In genomic region chr4:83174844-83175414, GRCh38 we compare ENCODE assay signal across 11 cellular contexts.
DNase-seq lines count a peak whose midpoint lies in the region; ATAC-seq, FAIRE-seq and TF ChIP-seq lines count a peak whose summit lies in the region.
"Had no signal": no experiment of that assay in that cellular context is flagged by ENCODE, and none has a peak within 500 bp of the region (broad histone marks: within the 10 kb centered on the region; RNA-seq: fewer than 3 reads in every experiment).

No MANE protein-coding gene starts in this region.

- H3K4me3 Mint-ChIP-seq in activated naive CD8-positive, alpha-beta T cell treated with anti-CD3 and anti-CD28 coated beads, Interleukin-2, amount 50 U/mL, for 24 hours = no peak overlapping the region
- H3K4me3 Mint-ChIP-seq: activated naive CD8-positive, alpha-beta T cell treated with anti-CD3 and anti-CD28 coated beads, Interleukin-2, amount 10 ng/mL, durations not matched to agents 7 days and 5 days had no signal

- H3K4me1 ChIP-seq in left lung = peaks cover 0 to 16% of the 10 kb centered on the region in 2 donors

- intact Hi-C loops in left lung (cut with DNase I) = no loop called here

- no peak for TF ChIP-seq CTCF in left lung (IDR thresholded peaks at IDR 0.05)

- H3K36me3 Mint-ChIP-seq in activated naive CD8-positive, alpha-beta T cell treated with anti-CD3 and anti-CD28 coated beads, Interleukin-2, amount 50 U/mL, for 24 hours (ENCODE audit: low read depth) = no peaks in the 10 kb centered on the region

- H3K27me3 ChIP-seq in left lung = no peaks in the 10 kb centered on the region

- DNase-seq in GM19239 (ENCODE audit: insufficient read length, low spot score) (no peak), NCI-H1092 (lab: John Stamatoyannopoulos, UW) (no peak), NCI-H1048 (lab: John Stamatoyannopoulos, UW) (no peak), left lung (no peak)
- DNase-seq in activated naive CD8-positive, alpha-beta T cell treated with anti-CD3 and anti-CD28 coated beads, Interleukin-2, amount 50 U/mL, for 24 hours = no peak
- DNase-seq: activated CD4-positive, alpha-beta T cell treated with anti-CD3 and anti-CD28 coated beads for 48 hours; activated naive CD8-positive, alpha-beta T cell treated with anti-CD3 and anti-CD28 coated beads, Interleukin-2, amount 10 ng/mL, durations not matched to agents 7 days and 5 days; NCI-H1436 had no signal

- H3K36me3 ChIP-seq in left lung = no peaks in the 10 kb centered on the region

- H3K9me3 Mint-ChIP-seq in activated naive CD8-positive, alpha-beta T cell treated with anti-CD3 and anti-CD28 coated beads, Interleukin-2, amount 50 U/mL, for 24 hours = no peaks in the 10 kb centered on the region

- no peaks in the 10 kb centered on the region for H3K9me3 ChIP-seq in left lung

- H3K4me1 Mint-ChIP-seq in activated naive CD8-positive, alpha-beta T cell treated with anti-CD3 and anti-CD28 coated beads, Interleukin-2, amount 50 U/mL, for 24 hours = peaks cover 21% of the 10 kb centered on the region

- no peaks in the 10 kb centered on the region for H3K27me3 Mint-ChIP-seq in activated naive CD8-positive, alpha-beta T cell treated with anti-CD3 and anti-CD28 coated beads, Interleukin-2, amount 50 U/mL, for 24 hours
- H3K27me3 Mint-ChIP-seq: activated naive CD8-positive, alpha-beta T cell treated with anti-CD3 and anti-CD28 coated beads, Interleukin-2, amount 10 ng/mL, durations not matched to agents 7 days and 5 days had no signal

- H3K4me3 ChIP-seq in GM08714 (ENCODE audit: low read length) (peak overlapping the region; percentile 52; the same call in 1 of the 2 replicates), left lung (no peak overlapping the region)

- peak; percentile 97 for FAIRE-seq in GM19239 (lab: Jason Lieb, UNC)

- H3K27ac ChIP-seq in left lung = no peak overlapping the region

- ATAC-seq in HG02759 (IDR thresholded peaks at IDR 0.05; ENCODE audit: unreplicated experiment) (peak; percentile 66), HG03469 (IDR thresholded peaks at IDR 0.05; ENCODE audit: unreplicated experiment) (peak; percentile 41), left lung (no peak)
- no peak for ATAC-seq in activated naive CD8-positive, alpha-beta T cell treated with anti-CD3 and anti-CD28 coated beads, Interleukin-2, amount 50 U/mL, for 24 hours

- no peak overlapping the region for H3K27ac Mint-ChIP-seq in activated naive CD8-positive, alpha-beta T cell treated with anti-CD3 and anti-CD28 coated beads, Interleukin-2, amount 50 U/mL, for 24 hours
- H3K27ac Mint-ChIP-seq: activated naive CD8-positive, alpha-beta T cell treated with anti-CD3 and anti-CD28 coated beads, Interleukin-2, amount 10 ng/mL, durations not matched to agents 7 days and 5 days had no signal

Comparison
In these comparisons a context has a peak if more than half of its experiments do, and no peak if none do; other contexts are left out.
1. ATAC-seq: peak in HG02759 (single experiment) and HG03469 (single experiment); none in activated naive CD8-positive, alpha-beta T cell treated with anti-CD3 and anti-CD28 coated beads, Interleukin-2, amount 50 U/mL, for 24 hours (single experiment) and left lung (single experiment).